ENCODE assay signal across 10 cellular contexts in genomic region chr17:27530791-27531391, GRCh38.
DNase-seq lines count a peak whose midpoint lies in the region; ATAC-seq and TF ChIP-seq lines count a peak whose summit lies in the region.
"Had no signal": no experiment of that assay in that cellular context is flagged by ENCODE, and none has a peak within 500 bp of the region (broad histone marks: within the 10 kb centered on the region; RNA-seq: fewer than 3 reads in every experiment).

No MANE protein-coding gene starts in this region.

- H3K4me1 ChIP-seq in upper lobe of right lung: peaks cover 81% of the 10 kb centered on the region
- H3K4me1 ChIP-seq in effector memory CD4-positive, alpha-beta T cell (ENCODE audit: control insufficient read depth, insufficient read depth, low read length, poor library complexity, severe bottlenecking): peaks cover 3% of the 10 kb centered on the region

- no peaks in the 10 kb centered on the region for H3K27me3 ChIP-seq in upper lobe of right lung
- no peaks in the 10 kb centered on the region for H3K27me3 ChIP-seq in effector memory CD4-positive, alpha-beta T cell (replicated peaks; ENCODE audit: control insufficient read depth, insufficient read depth, low read length, poor library complexity, severe bottlenecking)

- no peak overlapping the region for H3K4me3 ChIP-seq in upper lobe of right lung
- no peak overlapping the region for H3K4me3 ChIP-seq in effector memory CD4-positive, alpha-beta T cell (ENCODE audit: insufficient read depth, low read depth, low read length, poor library complexity, severe bottlenecking)

- no peak for TF ChIP-seq CTCF in upper lobe of right lung (IDR thresholded peaks at IDR 0.05)

- no peaks in the 10 kb centered on the region for H3K9me3 ChIP-seq in upper lobe of right lung
- no peaks in the 10 kb centered on the region for H3K9me3 ChIP-seq in effector memory CD4-positive, alpha-beta T cell (ENCODE audit: control insufficient read depth, low read length)

- peaks cover 63% of the 10 kb centered on the region for H3K4me1 Mint-ChIP-seq in T-helper 1 cell treated with Interleukin-12 subunit alpha and Interleukin-12 subunit beta and Interleukin-4 antibody, amounts not matched to agents 30 μg/mL and 1 μg/mL, for 36 hours (ENCODE audit: low read depth)

- intact Hi-C loops in left cardiac atrium (cut with DNase I): no loop called here
- intact Hi-C loops in upper lobe of right lung (cut with DNase I): no loop called here

- peak overlapping the region; percentile 83 for H3K27ac ChIP-seq in upper lobe of right lung
- no peak overlapping the region for H3K27ac ChIP-seq in effector memory CD4-positive, alpha-beta T cell (ENCODE audit: insufficient read depth, low read length, poor library complexity, severe bottlenecking)

- H3K4me3 Mint-ChIP-seq in T-helper 1 cell treated with Interleukin-12 subunit alpha and Interleukin-12 subunit beta and Interleukin-4 antibody, amounts not matched to agents 30 μg/mL and 1 μg/mL, for 36 hours: peak overlapping the region; percentile 34

- no peaks in the 10 kb centered on the region for H3K27me3 Mint-ChIP-seq in T-helper 1 cell treated with Interleukin-12 subunit alpha and Interleukin-12 subunit beta and Interleukin-4 antibody, amounts not matched to agents 30 μg/mL and 1 μg/mL, for 36 hours (ENCODE audit: low read depth)

- peak overlapping the region; percentile 72 for H3K27ac Mint-ChIP-seq in T-helper 1 cell treated with Interleukin-12 subunit alpha and Interleukin-12 subunit beta and Interleukin-4 antibody, amounts not matched to agents 30 μg/mL and 1 μg/mL, for 36 hours

- H3K9me3 Mint-ChIP-seq in T-helper 1 cell treated with Interleukin-12 subunit alpha and Interleukin-12 subunit beta and Interleukin-4 antibody, amounts not matched to agents 30 μg/mL and 1 μg/mL, for 36 hours: no peaks in the 10 kb centered on the region

- DNase-seq in T-helper 1 cell: no peak
- DNase-seq in SKM-1 (lab: John Stamatoyannopoulos, UW; ENCODE audit: unreplicated experiment): peak; percentile 94
- DNase-seq in left cardiac atrium: no peak
- DNase-seq in upper lobe of right lung: peak; percentile 77
- no peak for DNase-seq in effector memory CD4-positive, alpha-beta T cell
- DNase-seq in putamen (ENCODE audit: low spot score): no peak
- DNase-seq: ACHN, NCI-H2107 had no signal

- ATAC-seq in left cardiac atrium (peak; percentile 23 to 50), upper lobe of right lung (peak; percentile 75), GM19351 (IDR thresholded peaks at IDR 0.05; ENCODE audit: unreplicated experiment) (no peak)

- no peaks in the 10 kb centered on the region for H3K36me3 ChIP-seq in upper lobe of right lung
- H3K36me3 ChIP-seq in effector memory CD4-positive, alpha-beta T cell (ENCODE audit: control insufficient read depth, insufficient read depth, low read length): no peaks in the 10 kb centered on the region

- peaks cover 10% of the 10 kb centered on the region for H3K36me3 Mint-ChIP-seq in T-helper 1 cell treated with Interleukin-12 subunit alpha and Interleukin-12 subunit beta and Interleukin-4 antibody, amounts not matched to agents 30 μg/mL and 1 μg/mL, for 36 hours (ENCODE audit: low read depth)

Comparison
In these comparisons a context has a peak if more than half of its experiments do, and no peak if none do; other contexts are left out.
1. DNase-seq: peak in SKM-1 (single experiment) and upper lobe of right lung (single experiment); none in T-helper 1 cell (0 of 5), left cardiac atrium (single experiment), effector memory CD4-positive, alpha-beta T cell (0 of 3) and putamen (single experiment).